In genomic region chr1:182863940-182864339, GRCh38 we compare ENCODE assay signal across 2 cellular contexts.
A peak's percentile ranks its signal among the peaks of the same experiment; 100 is the strongest.
TF ChIP-seq lines count a peak whose summit lies in the region.

No MANE protein-coding gene starts in this region.

TF ChIP-seq in HepG2, 621 proteins besides CTCF, POLR2A, EP300 and RAD21:
- TF ChIP-seq CENPT (CRISPR knock-in tag; IDR thresholded peaks at IDR 0.05; ENCODE audit: low read depth) (no peak), ZNF646 (CRISPR knock-in tag; IDR thresholded peaks at IDR 0.05) (no peak), RBM22 (optimal IDR thresholded peaks at IDR 0.05; ENCODE audit: low read length) (peak; percentile 49), E2F2 (CRISPR knock-in tag; IDR thresholded peaks at IDR 0.05; ENCODE audit: borderline replicate concordance) (no peak), ZBTB3 (CRISPR knock-in tag; IDR thresholded peaks at IDR 0.05; ENCODE audit: borderline replicate concordance, low read depth) (no peak), IRX3 (CRISPR knock-in tag; IDR thresholded peaks at IDR 0.05; ENCODE audit: borderline replicate concordance, low read depth) (no peak), ZBTB42 (CRISPR knock-in tag; IDR thresholded peaks at IDR 0.05) (no peak), ZNF598 (CRISPR knock-in tag; IDR thresholded peaks at IDR 0.05; ENCODE audit: borderline replicate concordance) (no peak)

TF ChIP-seq in K562, 482 proteins besides CTCF, POLR2A, EP300 and RAD21:
- TF ChIP-seq MAFG (tag; conservative IDR thresholded peaks at IDR 0.05): no peak
- TF ChIP-seq ZFP30 (CRISPR knock-in tag; IDR thresholded peaks at IDR 0.05; ENCODE audit: borderline replicate concordance): no peak
- TF ChIP-seq HNRNPLL (IDR thresholded peaks at IDR 0.05; ENCODE audit: low read depth, low read length, poor library complexity, severe bottlenecking): no peak
- TF ChIP-seq SMARCA5 (IDR thresholded peaks at IDR 0.05): no peak
- TF ChIP-seq PBX2 (CRISPR knock-in tag; IDR thresholded peaks at IDR 0.05; ENCODE audit: low read depth): no peak
- TF ChIP-seq PBX2 (tag; conservative IDR thresholded peaks at IDR 0.05; ENCODE audit: low read depth): no peak
- no peak for TF ChIP-seq ZNF512 (tag; IDR thresholded peaks at IDR 0.05)
- TF ChIP-seq BHLHE40 (IDR thresholded peaks at IDR 0.05; ENCODE audit: low read length): no peak
- TF ChIP-seq ZFP1 (CRISPR knock-in tag; IDR thresholded peaks at IDR 0.05): no peak
